Comparison of ENCODE assay signal across 1 cellular context in the genomic region with DNA sequence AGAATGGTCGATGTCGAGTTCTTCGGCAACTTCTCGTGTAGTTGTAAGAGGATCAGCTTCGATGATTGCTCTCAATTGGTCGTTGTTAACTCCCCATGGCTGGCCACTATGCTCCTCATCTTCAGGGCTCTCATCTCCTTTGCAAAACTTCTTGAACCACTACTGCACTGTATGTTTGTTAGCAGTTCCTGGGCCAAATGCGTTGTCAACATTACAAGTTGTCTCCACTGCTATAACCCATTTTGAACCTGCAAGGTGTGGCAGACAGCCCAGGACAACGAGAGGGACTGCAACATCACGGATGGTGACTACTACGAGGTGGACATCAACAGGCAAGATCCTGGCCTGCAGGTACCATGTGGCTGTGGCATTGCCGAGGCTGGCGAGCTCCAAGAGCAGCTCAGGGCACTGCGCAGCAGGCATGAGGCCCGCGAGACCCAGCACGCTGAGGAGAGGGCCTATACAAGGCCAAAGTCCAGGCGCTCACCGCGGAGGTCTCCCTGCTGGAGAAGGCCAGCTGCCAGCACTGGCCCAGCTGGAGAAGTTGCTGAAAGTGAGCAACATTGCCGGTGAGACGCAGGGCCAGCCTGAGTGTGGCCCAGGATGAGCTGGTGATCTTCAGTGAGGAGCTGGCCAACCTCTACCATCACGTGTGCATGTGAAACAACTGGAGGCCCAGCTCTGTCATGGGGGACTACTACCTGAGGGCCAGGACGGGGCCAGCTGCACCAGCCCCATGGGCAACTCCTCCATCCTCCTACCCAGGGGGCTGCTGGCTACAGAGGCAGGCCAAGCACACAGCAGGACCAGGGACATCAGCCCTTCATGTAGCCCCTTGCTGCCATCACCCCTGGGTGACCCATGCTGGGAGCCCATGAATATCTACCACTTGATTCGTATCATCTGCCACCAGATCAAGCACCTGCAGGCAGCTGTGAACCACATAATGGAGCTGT.
TF ChIP-seq lines count a peak whose summit lies in the region.

No MANE protein-coding gene starts in this region.

TF ChIP-seq in K562, 482 proteins besides CTCF, POLR2A, EP300 and RAD21:
- TF ChIP-seq CHD7 (IDR thresholded peaks at IDR 0.05; ENCODE audit: low read depth, low read length) (no peak), TCF3 (CRISPR knock-in tag; IDR thresholded peaks at IDR 0.05) (no peak), HBP1 (CRISPR knock-in tag; IDR thresholded peaks at IDR 0.05) (no peak), ZNF253 (CRISPR knock-in tag; conservative IDR thresholded peaks at IDR 0.05) (no peak), ZBTB1 (CRISPR knock-in tag; IDR thresholded peaks at IDR 0.05; ENCODE audit: borderline replicate concordance, low read depth) (no peak), ZNF583 (CRISPR knock-in tag; IDR thresholded peaks at IDR 0.05) (no peak), HNRNPH1 (optimal IDR thresholded peaks at IDR 0.05; ENCODE audit: low read depth, low read length) (no peak), CREB1 (IDR thresholded peaks at IDR 0.05) (no peak), CREB1 (CRISPR knock-in tag; IDR thresholded peaks at IDR 0.05) (no peak), DNMT1 (IDR thresholded peaks at IDR 0.05) (no peak), HNRNPLL (IDR thresholded peaks at IDR 0.05; ENCODE audit: low read depth, low read length, poor library complexity, severe bottlenecking) (no peak), ZNF318 (IDR thresholded peaks at IDR 0.05; ENCODE audit: borderline replicate concordance in 1 of 2, low read depth in 1 of 2) (no peak), SAFB2 (IDR thresholded peaks at IDR 0.05; ENCODE audit: borderline replicate concordance, low read depth, low read length, severe bottlenecking) (no peak), ZNF696 (CRISPR knock-in tag; conservative IDR thresholded peaks at IDR 0.05) (no peak), CAMTA2 (CRISPR knock-in tag; conservative IDR thresholded peaks at IDR 0.05) (no peak), MAFK (IDR thresholded peaks at IDR 0.05; ENCODE audit: low read length) (no peak)
- TF ChIP-seq, protein P1, sequence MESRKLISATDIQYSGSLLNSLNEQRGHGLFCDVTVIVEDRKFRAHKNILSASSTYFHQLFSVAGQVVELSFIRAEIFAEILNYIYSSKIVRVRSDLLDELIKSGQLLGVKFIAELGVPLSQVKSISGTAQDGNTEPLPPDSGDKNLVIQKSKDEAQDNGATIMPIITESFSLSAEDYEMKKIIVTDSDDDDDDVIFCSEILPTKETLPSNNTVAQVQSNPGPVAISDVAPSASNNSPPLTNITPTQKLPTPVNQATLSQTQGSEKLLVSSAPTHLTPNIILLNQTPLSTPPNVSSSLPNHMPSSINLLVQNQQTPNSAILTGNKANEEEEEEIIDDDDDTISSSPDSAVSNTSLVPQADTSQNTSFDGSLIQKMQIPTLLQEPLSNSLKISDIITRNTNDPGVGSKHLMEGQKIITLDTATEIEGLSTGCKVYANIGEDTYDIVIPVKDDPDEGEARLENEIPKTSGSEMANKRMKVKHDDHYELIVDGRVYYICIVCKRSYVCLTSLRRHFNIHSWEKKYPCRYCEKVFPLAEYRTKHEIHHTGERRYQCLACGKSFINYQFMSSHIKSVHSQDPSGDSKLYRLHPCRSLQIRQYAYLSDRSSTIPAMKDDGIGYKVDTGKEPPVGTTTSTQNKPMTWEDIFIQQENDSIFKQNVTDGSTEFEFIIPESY (CRISPR knock-in tag; IDR thresholded peaks at IDR 0.05): no peak
